Comparison of ENCODE assay signal across 26 cellular contexts in the genomic region with DNA sequence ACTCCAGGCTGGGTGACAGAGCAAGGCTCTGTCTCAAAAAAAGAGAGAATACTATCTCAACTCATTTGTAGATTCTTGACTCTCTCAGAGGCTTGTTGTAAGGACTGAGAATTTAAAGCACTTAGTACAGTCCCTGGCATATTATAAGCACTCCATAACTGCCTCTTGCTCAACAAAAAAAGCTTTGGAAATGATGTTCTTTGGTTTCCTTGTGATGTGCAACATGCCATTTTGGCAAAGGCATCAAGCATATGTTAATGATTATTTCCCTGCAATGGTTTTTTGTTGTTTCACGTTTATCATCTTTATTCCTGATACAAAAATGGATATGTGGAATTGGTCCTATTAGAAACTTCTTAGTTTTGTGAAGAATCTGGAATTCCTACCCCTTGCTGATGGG. TPM values are rescaled to one million over a fixed set of nuclear protein-coding genes. Genes with fewer than 3 reads are reported as not detected.
"Had no signal": no experiment of that assay in that cellular context is flagged by ENCODE, and none has a peak within 500 bp of the region (broad histone marks: within the 10 kb centered on the region; RNA-seq: fewer than 3 reads in every experiment).

No MANE protein-coding gene starts in this region.

- H3K4me2 ChIP-seq: neural progenitor cell, smooth muscle cell had no signal

- H3K27ac ChIP-seq: foreskin keratinocyte, heart left ventricle, neural progenitor cell, right atrium auricular region, stomach, suprapubic skin, tibial artery, upper lobe of right lung, VCaP had no signal

- H3K9me3 Mint-ChIP-seq: naive thymus-derived CD8-positive, alpha-beta T cell; neural progenitor cell; stimulated activated naive B cell treated with anti-CD40 and anti-IgM and Interleukin-4, amounts not matched to agents 10 μg/mL and 1 μg/mL and 100 μg/mL, for 72 hours; T-helper 1 cell treated with Interleukin-12 subunit alpha and Interleukin-12 subunit beta and Interleukin-4 antibody, amounts not matched to agents 30 μg/mL and 1 μg/mL, for 36 hours had no signal

- H3K4me1 ChIP-seq: foreskin keratinocyte, neural progenitor cell, upper lobe of right lung had no signal

- H3K9me3 ChIP-seq: heart left ventricle, right atrium auricular region, stomach, suprapubic skin, tibial artery, upper lobe of right lung had no signal

- DNase-seq: activated CD4-positive, alpha-beta T cell treated with anti-CD3 and anti-CD28 coated beads for 48 hours; activated CD4-positive, alpha-beta T cell treated with anti-CD3 and anti-CD28 coated beads, Interleukin-2, amount 50 U/mL, for 48 hours; activated CD8-positive, alpha-beta memory T cell treated with anti-CD3 and anti-CD28 coated beads for 24 hours; activated gamma-delta T cell treated with Interleukin-2 at 50 U/mL for 16 hours; activated naive CD4-positive, alpha-beta T cell treated with anti-CD3 and anti-CD28 coated beads, Interleukin-2, amount 50 U/mL, for 16 hours; amygdala; caudate nucleus; cortex of kidney; foreskin keratinocyte; heart left ventricle; naive thymus-derived CD8-positive, alpha-beta T cell; stimulated activated CD4-positive, alpha-beta T cell treated with anti-CD3 and anti-CD28 coated beads, Interleukin-1b, Interleukin-23, amount 100 ng/mL, for 48 hours; stimulated activated naive B cell treated with anti-CD40 and anti-IgM and Interleukin-4, amounts not matched to agents 10 μg/mL and 1 μg/mL and 100 μg/mL, for 72 hours; stomach; T-helper 9 cell; tibial artery; upper lobe of right lung had no signal

- H3K4me3 ChIP-seq: heart left ventricle, neural progenitor cell, right atrium auricular region, smooth muscle cell, stomach, suprapubic skin, tibial artery, upper lobe of right lung had no signal

- H3K27ac Mint-ChIP-seq: neural progenitor cell; stimulated activated naive B cell treated with anti-CD40 and anti-IgM and Interleukin-4, amounts not matched to agents 10 μg/mL and 1 μg/mL and 100 μg/mL, for 72 hours; T-helper 1 cell treated with Interleukin-12 subunit alpha and Interleukin-12 subunit beta and Interleukin-4 antibody, amounts not matched to agents 30 μg/mL and 1 μg/mL, for 36 hours had no signal

- H3K4me3 Mint-ChIP-seq: naive thymus-derived CD8-positive, alpha-beta T cell; neural progenitor cell; stimulated activated naive B cell treated with anti-CD40 and anti-IgM and Interleukin-4, amounts not matched to agents 10 μg/mL and 1 μg/mL and 100 μg/mL, for 72 hours; T-helper 1 cell treated with Interleukin-12 subunit alpha and Interleukin-12 subunit beta and Interleukin-4 antibody, amounts not matched to agents 30 μg/mL and 1 μg/mL, for 36 hours had no signal

- H3K36me3 Mint-ChIP-seq: neural progenitor cell had no signal

- H3K36me3 ChIP-seq: neural progenitor cell had no signal

- H3K9ac ChIP-seq: neural progenitor cell had no signal

- H2AFZ ChIP-seq: neural progenitor cell had no signal

- H3K27me3 Mint-ChIP-seq: stimulated activated naive B cell treated with anti-CD40 and anti-IgM and Interleukin-4, amounts not matched to agents 10 μg/mL and 1 μg/mL and 100 μg/mL, for 72 hours had no signal

- H3K27me3 ChIP-seq: foreskin keratinocyte, heart left ventricle, neural progenitor cell, right atrium auricular region, stomach, suprapubic skin, tibial artery, upper lobe of right lung had no signal

RNA-seq across cellular contexts. Expression of a gene that starts 58.2 kb away (rescaled TPM):
- total RNA-seq: chondrocyte; endothelial cell of umbilical vein; naive thymus-derived CD8-positive, alpha-beta T cell; pulmonary artery endothelial cell; stomach had no signal
- polyA plus RNA-seq: endothelial cell of umbilical vein; naive thymus-derived CD8-positive, alpha-beta T cell had no signal
